Comparison of ENCODE assay signal across 1 cellular context in the genomic region with DNA sequence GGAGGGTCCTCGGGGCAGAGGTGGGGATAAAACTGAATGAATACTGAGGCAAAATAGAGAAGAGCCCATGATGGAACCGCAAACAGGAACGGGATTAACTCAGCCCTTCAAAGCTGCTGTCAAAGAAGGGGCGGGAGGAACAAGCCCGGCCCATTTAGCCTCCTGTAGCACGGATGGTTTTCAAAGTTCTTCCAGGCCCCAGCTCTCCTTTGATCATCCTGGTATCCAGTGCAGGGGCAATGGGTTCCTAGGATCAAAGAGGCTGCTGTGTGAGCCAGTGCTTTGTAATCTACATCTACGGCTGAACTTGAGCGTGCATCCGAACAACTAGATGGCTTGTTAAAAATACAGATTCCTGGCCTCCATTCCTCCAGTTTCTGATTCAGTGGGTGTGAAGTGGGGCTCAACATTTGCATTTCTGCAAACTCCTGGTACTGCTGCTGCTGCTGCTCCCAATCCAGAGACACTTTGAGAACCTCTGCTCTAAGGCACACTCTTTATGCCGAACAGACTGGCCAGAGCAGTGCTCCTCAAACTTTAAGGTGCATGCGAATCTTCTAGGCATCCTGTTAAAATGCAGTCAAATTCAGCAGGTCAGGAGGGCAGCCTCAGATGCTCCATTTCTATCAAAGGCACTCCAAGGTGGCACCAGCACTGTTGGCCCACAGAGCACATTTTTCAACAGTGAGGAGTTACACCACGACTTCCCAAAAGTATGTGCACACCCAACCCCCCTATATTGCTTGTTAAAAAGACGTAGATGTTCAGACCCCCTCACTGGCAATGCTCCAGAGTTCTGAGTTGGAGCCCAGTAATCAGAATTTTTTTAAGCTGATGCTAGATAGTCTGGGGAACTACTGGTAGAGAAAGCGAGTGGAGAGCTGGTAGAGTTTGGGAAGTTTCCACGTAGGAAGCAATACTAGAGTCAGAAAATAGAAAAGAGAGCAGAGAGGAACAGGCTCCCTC.
TF ChIP-seq lines count a peak whose summit lies in the region.

No MANE protein-coding gene starts in this region.

TF ChIP-seq in HepG2, 621 proteins besides CTCF, POLR2A, EP300 and RAD21:
- TF ChIP-seq ZNF367 (CRISPR knock-in tag; IDR thresholded peaks at IDR 0.05; ENCODE audit: borderline replicate concordance) = no peak
- peak; percentile 66 for TF ChIP-seq BHLHE40 (IDR thresholded peaks at IDR 0.05; ENCODE audit: low read length)
- no peak for TF ChIP-seq ZNF616 (CRISPR knock-in tag; IDR thresholded peaks at IDR 0.05; ENCODE audit: low read depth)
- no peak for TF ChIP-seq ZNF160 (CRISPR knock-in tag; IDR thresholded peaks at IDR 0.05)
- TF ChIP-seq ZNF296 (CRISPR knock-in tag; conservative IDR thresholded peaks at IDR 0.05) = no peak
- peak; percentile 72; the same call in 1 of the 2 replicates for TF ChIP-seq TCF7 (IDR thresholded peaks at IDR 0.05; ENCODE audit: low read depth)
- TF ChIP-seq XRCC5 (optimal IDR thresholded peaks at IDR 0.05; ENCODE audit: low read length) = no peak
- no peak for TF ChIP-seq ZNF564 (CRISPR knock-in tag; IDR thresholded peaks at IDR 0.05)
- TF ChIP-seq ZNF644 (CRISPR knock-in tag; IDR thresholded peaks at IDR 0.05; ENCODE audit: low read depth) = no peak
- TF ChIP-seq SPEN (CRISPR knock-in tag; IDR thresholded peaks at IDR 0.05; ENCODE audit: low read depth) = no peak
TF ChIP-seq in HepG2: peak in this region for 2.
